Comparison of ENCODE assay signal across 1 cellular context in genomic region chrX:130173190-130173895, GRCh38.
TF ChIP-seq lines count a peak whose summit lies in the region.

No MANE protein-coding gene starts in this region.

TF ChIP-seq in K562, 482 proteins besides CTCF, POLR2A, EP300 and RAD21 (continued from another document and continues in another):
- TF ChIP-seq ZNF263 (CRISPR knock-in tag; IDR thresholded peaks at IDR 0.05; ENCODE audit: borderline replicate concordance): no peak
- no peak for TF ChIP-seq ZNF239 (CRISPR knock-in tag; IDR thresholded peaks at IDR 0.05)
- no peak for TF ChIP-seq ESRRB (CRISPR knock-in tag; IDR thresholded peaks at IDR 0.05; ENCODE audit: borderline replicate concordance)
- no peak for TF ChIP-seq PHB2 (IDR thresholded peaks at IDR 0.05; ENCODE audit: low read depth)
- TF ChIP-seq, protein P1, sequence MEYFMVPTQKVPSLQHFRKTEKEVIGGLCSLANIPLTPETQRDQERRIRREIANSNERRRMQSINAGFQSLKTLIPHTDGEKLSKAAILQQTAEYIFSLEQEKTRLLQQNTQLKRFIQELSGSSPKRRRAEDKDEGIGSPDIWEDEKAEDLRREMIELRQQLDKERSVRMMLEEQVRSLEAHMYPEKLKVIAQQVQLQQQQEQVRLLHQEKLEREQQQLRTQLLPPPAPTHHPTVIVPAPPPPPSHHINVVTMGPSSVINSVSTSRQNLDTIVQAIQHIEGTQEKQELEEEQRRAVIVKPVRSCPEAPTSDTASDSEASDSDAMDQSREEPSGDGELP (CRISPR knock-in tag; IDR thresholded peaks at IDR 0.05; ENCODE audit: borderline replicate concordance): peak; percentile 91
- TF ChIP-seq RBM25 (IDR thresholded peaks at IDR 0.05; ENCODE audit: low read depth, low read length, severe bottlenecking): no peak
- peak; percentile 85 for TF ChIP-seq ATF7 (IDR thresholded peaks at IDR 0.05)
- TF ChIP-seq, protein P2, sequence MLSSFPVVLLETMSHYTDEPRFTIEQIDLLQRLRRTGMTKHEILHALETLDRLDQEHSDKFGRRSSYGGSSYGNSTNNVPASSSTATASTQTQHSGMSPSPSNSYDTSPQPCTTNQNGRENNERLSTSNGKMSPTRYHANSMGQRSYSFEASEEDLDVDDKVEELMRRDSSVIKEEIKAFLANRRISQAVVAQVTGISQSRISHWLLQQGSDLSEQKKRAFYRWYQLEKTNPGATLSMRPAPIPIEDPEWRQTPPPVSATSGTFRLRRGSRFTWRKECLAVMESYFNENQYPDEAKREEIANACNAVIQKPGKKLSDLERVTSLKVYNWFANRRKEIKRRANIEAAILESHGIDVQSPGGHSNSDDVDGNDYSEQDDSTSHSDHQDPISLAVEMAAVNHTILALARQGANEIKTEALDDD (IDR thresholded peaks at IDR 0.05): 0 out of 2 replicates have a peak, but pooled peaks have one; percentile 16
- TF ChIP-seq, protein P3, sequence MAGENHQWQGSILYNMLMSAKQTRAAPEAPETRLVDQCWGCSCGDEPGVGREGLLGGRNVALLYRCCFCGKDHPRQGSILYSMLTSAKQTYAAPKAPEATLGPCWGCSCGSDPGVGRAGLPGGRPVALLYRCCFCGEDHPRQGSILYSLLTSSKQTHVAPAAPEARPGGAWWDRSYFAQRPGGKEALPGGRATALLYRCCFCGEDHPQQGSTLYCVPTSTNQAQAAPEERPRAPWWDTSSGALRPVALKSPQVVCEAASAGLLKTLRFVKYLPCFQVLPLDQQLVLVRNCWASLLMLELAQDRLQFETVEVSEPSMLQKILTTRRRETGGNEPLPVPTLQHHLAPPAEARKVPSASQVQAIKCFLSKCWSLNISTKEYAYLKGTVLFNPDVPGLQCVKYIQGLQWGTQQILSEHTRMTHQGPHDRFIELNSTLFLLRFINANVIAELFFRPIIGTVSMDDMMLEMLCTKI (IDR thresholded peaks at IDR 0.05; ENCODE audit: partially characterized antibody): no peak
- no peak for TF ChIP-seq RBM15 (IDR thresholded peaks at IDR 0.05; ENCODE audit: insufficient read depth, low read length)
- TF ChIP-seq NR4A1 (CRISPR knock-in tag; IDR thresholded peaks at IDR 0.05): no peak
- TF ChIP-seq NR4A1 (tag; IDR thresholded peaks at IDR 0.05): no peak
- TF ChIP-seq GTF2A2 (tag; IDR thresholded peaks at IDR 0.05): no peak
- TF ChIP-seq BRD9 (IDR thresholded peaks at IDR 0.05; ENCODE audit: low read depth, partially characterized antibody): peak; percentile 52
- TF ChIP-seq CHD4 (IDR thresholded peaks at IDR 0.05; ENCODE audit: insufficient read depth, insufficient replicate concordance, low read depth, low read length, poor library complexity, severe bottlenecking): no peak
- peak; percentile 66 for TF ChIP-seq PBX2 (CRISPR knock-in tag; IDR thresholded peaks at IDR 0.05; ENCODE audit: low read depth)
- peak; percentile 94 for TF ChIP-seq PBX2 (tag; conservative IDR thresholded peaks at IDR 0.05; ENCODE audit: low read depth)
- TF ChIP-seq, protein P4, sequence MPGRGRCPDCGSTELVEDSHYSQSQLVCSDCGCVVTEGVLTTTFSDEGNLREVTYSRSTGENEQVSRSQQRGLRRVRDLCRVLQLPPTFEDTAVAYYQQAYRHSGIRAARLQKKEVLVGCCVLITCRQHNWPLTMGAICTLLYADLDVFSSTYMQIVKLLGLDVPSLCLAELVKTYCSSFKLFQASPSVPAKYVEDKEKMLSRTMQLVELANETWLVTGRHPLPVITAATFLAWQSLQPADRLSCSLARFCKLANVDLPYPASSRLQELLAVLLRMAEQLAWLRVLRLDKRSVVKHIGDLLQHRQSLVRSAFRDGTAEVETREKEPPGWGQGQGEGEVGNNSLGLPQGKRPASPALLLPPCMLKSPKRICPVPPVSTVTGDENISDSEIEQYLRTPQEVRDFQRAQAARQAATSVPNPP (IDR thresholded peaks at IDR 0.05; ENCODE audit: borderline replicate concordance, insufficient read depth, insufficient read length): no peak
- no peak for TF ChIP-seq KLF6 (CRISPR knock-in tag; IDR thresholded peaks at IDR 0.05; ENCODE audit: borderline replicate concordance)
- no peak for TF ChIP-seq SREBF1 (IDR thresholded peaks at IDR 0.05; ENCODE audit: borderline replicate concordance, low read depth, low read length)
- no peak for TF ChIP-seq NFXL1 (CRISPR knock-in tag; IDR thresholded peaks at IDR 0.05)
- no peak for TF ChIP-seq CBX5 (IDR thresholded peaks at IDR 0.05; ENCODE audit: borderline replicate concordance, low read depth)
- TF ChIP-seq ZNF778 (CRISPR knock-in tag; IDR thresholded peaks at IDR 0.05): no peak
- no peak for TF ChIP-seq SRSF9 (IDR thresholded peaks at IDR 0.05; ENCODE audit: borderline replicate concordance, low read depth, low read length)
- TF ChIP-seq, protein P5, sequence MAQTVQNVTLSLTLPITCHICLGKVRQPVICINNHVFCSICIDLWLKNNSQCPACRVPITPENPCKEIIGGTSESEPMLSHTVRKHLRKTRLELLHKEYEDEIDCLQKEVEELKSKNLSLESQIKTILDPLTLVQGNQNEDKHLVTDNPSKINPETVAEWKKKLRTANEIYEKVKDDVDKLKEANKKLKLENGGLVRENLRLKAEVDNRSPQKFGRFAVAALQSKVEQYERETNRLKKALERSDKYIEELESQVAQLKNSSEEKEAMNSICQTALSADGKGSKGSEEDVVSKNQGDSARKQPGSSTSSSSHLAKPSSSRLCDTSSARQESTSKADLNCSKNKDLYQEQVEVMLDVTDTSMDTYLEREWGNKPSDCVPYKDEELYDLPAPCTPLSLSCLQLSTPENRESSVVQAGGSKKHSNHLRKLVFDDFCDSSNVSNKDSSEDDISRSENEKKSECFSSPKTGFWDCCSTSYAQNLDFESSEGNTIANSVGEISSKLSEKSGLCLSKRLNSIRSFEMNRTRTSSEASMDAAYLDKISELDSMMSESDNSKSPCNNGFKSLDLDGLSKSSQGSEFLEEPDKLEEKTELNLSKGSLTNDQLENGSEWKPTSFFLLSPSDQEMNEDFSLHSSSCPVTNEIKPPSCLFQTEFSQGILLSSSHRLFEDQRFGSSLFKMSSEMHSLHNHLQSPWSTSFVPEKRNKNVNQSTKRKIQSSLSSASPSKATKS (CRISPR knock-in tag; IDR thresholded peaks at IDR 0.05): no peak
- peak; percentile 53; the same call in 1 of the 2 replicates for TF ChIP-seq MEF2A (IDR thresholded peaks at IDR 0.05; ENCODE audit: control insufficient read depth, low read depth, low read length)
- TF ChIP-seq ZNF644 (tag; IDR thresholded peaks at IDR 0.05; ENCODE audit: low read depth): peak; percentile 82; the same call in 1 of the 2 replicates
- TF ChIP-seq GATAD2B (IDR thresholded peaks at IDR 0.05; ENCODE audit: borderline replicate concordance): no peak
- TF ChIP-seq BHLHE40 (IDR thresholded peaks at IDR 0.05; ENCODE audit: low read length): no peak
- TF ChIP-seq HOXB6 (CRISPR knock-in tag; IDR thresholded peaks at IDR 0.05; ENCODE audit: borderline replicate concordance): no peak
- peak in 1 of 2 experiments; percentile 71; a peak in 2 of 4 replicates for TF ChIP-seq MLLT1 (IDR thresholded peaks at IDR 0.05)
- no peak for TF ChIP-seq NFIX (CRISPR knock-in tag; IDR thresholded peaks at IDR 0.05; ENCODE audit: low read depth)
- TF ChIP-seq TRIM25 (IDR thresholded peaks at IDR 0.05; ENCODE audit: borderline replicate concordance): no peak
- peak; percentile 93 for TF ChIP-seq CEBPG (CRISPR knock-in tag; IDR thresholded peaks at IDR 0.05)
- peak in 1 of 2 experiments; percentile 91; a peak in 2 of 4 replicates for TF ChIP-seq CEBPG (tag; conservative IDR thresholded peaks at IDR 0.05 in 1 of 2, IDR thresholded peaks at IDR 0.05 in 1 of 2)
- TF ChIP-seq ZBTB34 (CRISPR knock-in tag; IDR thresholded peaks at IDR 0.05): no peak
- peak; percentile 32; the same call in 1 of the 2 replicates for TF ChIP-seq ZBTB33 (CRISPR knock-in tag; IDR thresholded peaks at IDR 0.05)
- TF ChIP-seq ZNF766 (CRISPR knock-in tag; conservative IDR thresholded peaks at IDR 0.05): peak; percentile 70; the same call in 1 of the 2 replicates
- no peak for TF ChIP-seq SMC3 (conservative IDR thresholded peaks at IDR 0.05; ENCODE audit: insufficient read depth, low read depth, low read length)
- no peak for TF ChIP-seq E4F1 (CRISPR knock-in tag; IDR thresholded peaks at IDR 0.05; ENCODE audit: borderline replicate concordance)
- no peak for TF ChIP-seq ZNF699 (CRISPR knock-in tag; IDR thresholded peaks at IDR 0.05; ENCODE audit: insufficient replicate concordance)
- TF ChIP-seq ETV1 (tag; conservative IDR thresholded peaks at IDR 0.05; ENCODE audit: low read depth): peak; percentile 26; the same call in 1 of the 2 replicates
- no peak for TF ChIP-seq CTBP1 (IDR thresholded peaks at IDR 0.05; ENCODE audit: borderline replicate concordance)
- TF ChIP-seq ZNF184 (CRISPR knock-in tag; IDR thresholded peaks at IDR 0.05): no peak
- no peak for TF ChIP-seq NONO (IDR thresholded peaks at IDR 0.05; ENCODE audit: low read depth in 2 of 2, low read length in 1 of 2)
